ENCODE assay signal across 1 cellular context in genomic region chr2:237122214-237122666, GRCh38.
TF ChIP-seq lines count a peak whose summit lies in the region.

No MANE protein-coding gene starts in this region.

TF ChIP-seq in HEK293, 187 proteins besides CTCF, POLR2A, EP300 and RAD21 (continued from another document):
- TF ChIP-seq ZNF10 (tag by site-specific recombination; IDR thresholded peaks at IDR 0.05) (no peak), SETDB1 (IDR thresholded peaks at IDR 0.05; ENCODE audit: insufficient read length, low read length) (peak; percentile 92), ZNF23 (tag by site-specific recombination; IDR thresholded peaks at IDR 0.05; ENCODE audit: borderline replicate concordance) (no peak), ZNF488 (tag by site-specific recombination; IDR thresholded peaks at IDR 0.05) (no peak), ZNF311 (tag by site-specific recombination; IDR thresholded peaks at IDR 0.05; ENCODE audit: borderline replicate concordance) (no peak), ZNF837 (tag by site-specific recombination; IDR thresholded peaks at IDR 0.05) (no peak), ZNF223 (tag by site-specific recombination; IDR thresholded peaks at IDR 0.05) (no peak), GLIS1 (tag by site-specific recombination; IDR thresholded peaks at IDR 0.05) (no peak), GFI1B (tag by site-specific recombination; IDR thresholded peaks at IDR 0.05) (no peak), ZNF658 (tag by site-specific recombination; IDR thresholded peaks at IDR 0.05) (no peak), REPIN1 (tag by site-specific recombination; IDR thresholded peaks at IDR 0.05; ENCODE audit: low read depth) (no peak), ZBTB49 (tag by site-specific recombination; IDR thresholded peaks at IDR 0.05; ENCODE audit: low read depth) (no peak), ZBTB1 (tag by site-specific recombination; IDR thresholded peaks at IDR 0.05) (no peak), ZNF140 (tag by site-specific recombination; IDR thresholded peaks at IDR 0.05) (no peak), KLF1 (tag by site-specific recombination; IDR thresholded peaks at IDR 0.05) (no peak), ZNF585B (tag by site-specific recombination; IDR thresholded peaks at IDR 0.05) (no peak), MEIS1 (CRISPR knock-in tag; IDR thresholded peaks at IDR 0.05; ENCODE audit: borderline replicate concordance) (no peak), BCL11B (tag by site-specific recombination; IDR thresholded peaks at IDR 0.05; ENCODE audit: low read depth) (no peak), ZFHX2 (tag by site-specific recombination; conservative IDR thresholded peaks at IDR 0.05) (no peak), ZSCAN18 (tag by site-specific recombination; IDR thresholded peaks at IDR 0.05) (no peak), PRDM4 (tag by site-specific recombination; IDR thresholded peaks at IDR 0.05) (no peak), ZNF654 (tag by site-specific recombination; IDR thresholded peaks at IDR 0.05; ENCODE audit: low read depth) (peak; percentile 34), ZNF157 (tag by site-specific recombination; IDR thresholded peaks at IDR 0.05) (no peak), ZSCAN5A (tag by site-specific recombination; IDR thresholded peaks at IDR 0.05) (no peak), ZNF324 (tag by site-specific recombination; IDR thresholded peaks at IDR 0.05) (no peak), ZNF624 (tag by site-specific recombination; IDR thresholded peaks at IDR 0.05) (no peak), ZSCAN4 (tag by site-specific recombination; IDR thresholded peaks at IDR 0.05) (no peak), ZIC2 (tag by site-specific recombination; IDR thresholded peaks at IDR 0.05) (peak; percentile 68), KLF8 (tag by site-specific recombination; IDR thresholded peaks at IDR 0.05) (no peak)
- TF ChIP-seq, protein P1, sequence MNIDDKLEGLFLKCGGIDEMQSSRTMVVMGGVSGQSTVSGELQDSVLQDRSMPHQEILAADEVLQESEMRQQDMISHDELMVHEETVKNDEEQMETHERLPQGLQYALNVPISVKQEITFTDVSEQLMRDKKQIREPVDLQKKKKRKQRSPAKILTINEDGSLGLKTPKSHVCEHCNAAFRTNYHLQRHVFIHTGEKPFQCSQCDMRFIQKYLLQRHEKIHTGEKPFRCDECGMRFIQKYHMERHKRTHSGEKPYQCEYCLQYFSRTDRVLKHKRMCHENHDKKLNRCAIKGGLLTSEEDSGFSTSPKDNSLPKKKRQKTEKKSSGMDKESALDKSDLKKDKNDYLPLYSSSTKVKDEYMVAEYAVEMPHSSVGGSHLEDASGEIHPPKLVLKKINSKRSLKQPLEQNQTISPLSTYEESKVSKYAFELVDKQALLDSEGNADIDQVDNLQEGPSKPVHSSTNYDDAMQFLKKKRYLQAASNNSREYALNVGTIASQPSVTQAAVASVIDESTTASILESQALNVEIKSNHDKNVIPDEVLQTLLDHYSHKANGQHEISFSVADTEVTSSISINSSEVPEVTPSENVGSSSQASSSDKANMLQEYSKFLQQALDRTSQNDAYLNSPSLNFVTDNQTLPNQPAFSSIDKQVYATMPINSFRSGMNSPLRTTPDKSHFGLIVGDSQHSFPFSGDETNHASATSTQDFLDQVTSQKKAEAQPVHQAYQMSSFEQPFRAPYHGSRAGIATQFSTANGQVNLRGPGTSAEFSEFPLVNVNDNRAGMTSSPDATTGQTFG (tag by site-specific recombination; IDR thresholded peaks at IDR 0.05; ENCODE audit: borderline replicate concordance), result no peak
- TF ChIP-seq, protein P2, sequence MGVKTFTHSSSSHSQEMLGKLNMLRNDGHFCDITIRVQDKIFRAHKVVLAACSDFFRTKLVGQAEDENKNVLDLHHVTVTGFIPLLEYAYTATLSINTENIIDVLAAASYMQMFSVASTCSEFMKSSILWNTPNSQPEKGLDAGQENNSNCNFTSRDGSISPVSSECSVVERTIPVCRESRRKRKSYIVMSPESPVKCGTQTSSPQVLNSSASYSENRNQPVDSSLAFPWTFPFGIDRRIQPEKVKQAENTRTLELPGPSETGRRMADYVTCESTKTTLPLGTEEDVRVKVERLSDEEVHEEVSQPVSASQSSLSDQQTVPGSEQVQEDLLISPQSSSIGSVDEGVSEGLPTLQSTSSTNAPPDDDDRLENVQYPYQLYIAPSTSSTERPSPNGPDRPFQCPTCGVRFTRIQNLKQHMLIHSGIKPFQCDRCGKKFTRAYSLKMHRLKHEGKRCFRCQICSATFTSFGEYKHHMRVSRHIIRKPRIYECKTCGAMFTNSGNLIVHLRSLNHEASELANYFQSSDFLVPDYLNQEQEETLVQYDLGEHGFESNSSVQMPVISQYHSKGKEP (tag by site-specific recombination; IDR thresholded peaks at IDR 0.05), result no peak
- TF ChIP-seq, protein P3, sequence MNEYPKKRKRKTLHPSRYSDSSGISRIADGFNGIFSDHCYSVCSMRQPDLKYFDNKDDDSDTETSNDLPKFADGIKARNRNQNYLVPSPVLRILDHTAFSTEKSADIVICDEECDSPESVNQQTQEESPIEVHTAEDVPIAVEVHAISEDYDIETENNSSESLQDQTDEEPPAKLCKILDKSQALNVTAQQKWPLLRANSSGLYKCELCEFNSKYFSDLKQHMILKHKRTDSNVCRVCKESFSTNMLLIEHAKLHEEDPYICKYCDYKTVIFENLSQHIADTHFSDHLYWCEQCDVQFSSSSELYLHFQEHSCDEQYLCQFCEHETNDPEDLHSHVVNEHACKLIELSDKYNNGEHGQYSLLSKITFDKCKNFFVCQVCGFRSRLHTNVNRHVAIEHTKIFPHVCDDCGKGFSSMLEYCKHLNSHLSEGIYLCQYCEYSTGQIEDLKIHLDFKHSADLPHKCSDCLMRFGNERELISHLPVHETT (tag by site-specific recombination; IDR thresholded peaks at IDR 0.05), result no peak
TF ChIP-seq in HEK293: peak in this region for 5.
